ENCODE assay signal across 11 cellular contexts in the genomic region with DNA sequence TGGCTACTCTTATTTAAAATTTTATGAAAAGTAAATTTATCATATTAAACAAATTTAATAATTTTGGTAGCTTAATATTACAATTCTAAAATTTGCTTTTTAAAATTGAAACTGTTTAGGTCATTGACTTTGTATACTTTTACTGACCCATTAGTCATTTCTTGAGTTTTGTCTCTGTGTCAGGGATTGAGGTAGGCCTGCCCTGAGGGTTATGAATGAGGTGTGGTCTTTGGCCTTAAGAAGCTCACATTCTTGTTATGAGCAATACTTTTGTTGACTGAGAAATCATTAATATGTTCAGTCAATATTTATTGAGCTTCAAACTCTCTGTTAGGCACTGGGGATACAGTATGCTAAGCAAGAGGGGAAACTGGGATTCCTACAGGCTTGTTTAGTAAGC. TPM values are rescaled to one million over a fixed set of nuclear protein-coding genes. Genes with fewer than 3 reads are reported as not detected.
DNase-seq lines count a peak whose midpoint lies in the region; ATAC-seq, FAIRE-seq and TF ChIP-seq lines count a peak whose summit lies in the region.
"Had no signal": no experiment of that assay in that cellular context is flagged by ENCODE, and none has a peak within 500 bp of the region (broad histone marks: within the 10 kb centered on the region; RNA-seq: fewer than 3 reads in every experiment).

No MANE protein-coding gene starts in this region.

- H3K4me1 ChIP-seq in PC-9 (replicated peaks; ENCODE audit: insufficient read depth): peaks cover 48% of the 10 kb centered on the region
- H3K4me1 ChIP-seq: parathyroid adenoma had no signal

- H3F3A ChIP-seq in PC-9 (ENCODE audit: insufficient read depth, low read depth): peaks cover 20% of the 10 kb centered on the region

- peak; percentile 37 for DNase-seq in GM10248 (ENCODE audit: extremely low spot score)
- DNase-seq in PC-9: peak in 1 of 2 experiments; percentile 88
- no peak for DNase-seq in HTR-8/SVneo (ENCODE audit: insufficient read length, low spot score)
- no peak for DNase-seq in NCI-H748 treated with DMSO at 0.1 percent for 48 hours (lab: John Stamatoyannopoulos, UW)
- no peak for DNase-seq in putamen (ENCODE audit: low spot score)

- H3K79me2 ChIP-seq in PC-9 (ENCODE audit: low read depth): no peaks in the 10 kb centered on the region

- peak overlapping the region; percentile 55 for H3K4me2 ChIP-seq in PC-9

- POLR2A ChIA-PET in GM10248 (lab: Yijun Ruan, JAX): no interaction called here
- POLR2A ChIA-PET in PC-9 (lab: Charles Lee; ENCODE audit: unreplicated experiment): interaction anchor here (0.6 kb wide), 1 partner anchor 1398 kb away, joined by 5 read pairs; no protein-coding TSS in a partner anchor

- CTCF ChIA-PET in GM10248 (lab: Yijun Ruan, JAX) (interaction anchor here (1.1 to 2.3 kb wide), 4 partner anchors 9 to 452 kb away, joined by 3 to 8 read pairs (median 4); no protein-coding TSS in a partner anchor), PC-9 (lab: Charles Lee) (interaction anchor here (1.1 kb wide), 1 partner anchor 84 kb away, joined by 5 read pairs; no protein-coding TSS in a partner anchor)

- no peak overlapping the region for H2AFZ ChIP-seq in PC-9
- H2AFZ ChIP-seq: parathyroid adenoma had no signal

- ATAC-seq in GM19467 (IDR thresholded peaks at IDR 0.05; ENCODE audit: unreplicated experiment) (peak; percentile 54), HG02981 (IDR thresholded peaks at IDR 0.05; ENCODE audit: unreplicated experiment) (peak; percentile 80), SK-N-SH treated with all-trans-retinoic acid at 6 μM for 48 hours (no peak)
- ATAC-seq: K562 had no signal

- H3K27ac ChIP-seq in PC-9: peak overlapping the region; percentile 71
- H3K27ac ChIP-seq: C4-2B, parathyroid adenoma had no signal

- TF ChIP-seq CTCF in GM10248 (IDR thresholded peaks at IDR 0.05; ENCODE audit: control extremely low read depth, extremely low read depth, low read depth, missing control alignments): no peak
- no peak for TF ChIP-seq CTCF in PC-9 (conservative IDR thresholded peaks at IDR 0.05)

- BruUV-seq in PC-9 (replicated peaks; lab: Mats Ljungman, UMichigan): no TSS peak

- no peak for FAIRE-seq in HTR-8/SVneo (lab: Jason Lieb, UNC)
- FAIRE-seq: K562 had no signal

- no peaks in the 10 kb centered on the region for H3K36me3 ChIP-seq in PC-9 (ENCODE audit: low read depth)

- H4K20me1 ChIP-seq in PC-9 (ENCODE audit: insufficient read depth): no peaks in the 10 kb centered on the region

- H3K27me3 ChIP-seq in PC-9 (ENCODE audit: insufficient read depth, low read depth): no peaks in the 10 kb centered on the region

- H3K9me3 ChIP-seq in PC-9 (ENCODE audit: insufficient read depth, low read depth): peaks cover 4% of the 10 kb centered on the region; the same call in 1 of the 2 replicates

- no peak overlapping the region for H3K4me3 ChIP-seq in PC-9
- H3K4me3 ChIP-seq: K562 had no signal

- H3K9me2 ChIP-seq in PC-9 (ENCODE audit: insufficient read depth): no peaks in the 10 kb centered on the region

- intact Hi-C loops in PC-9 (cut with micrococcal nuclease; ENCODE audit: unreplicated experiment): loop anchor here (1.0 to 10.0 kb wide), 3 partner anchors 30 to 449 kb away; no protein-coding TSS in a partner anchor

TF ChIP-seq in SK-N-SH treated with all-trans-retinoic acid at 6 μM for 48 hours, 23 proteins besides CTCF, POLR2A, EP300 and RAD21 (continues in another document):
- TF ChIP-seq, protein P1, sequence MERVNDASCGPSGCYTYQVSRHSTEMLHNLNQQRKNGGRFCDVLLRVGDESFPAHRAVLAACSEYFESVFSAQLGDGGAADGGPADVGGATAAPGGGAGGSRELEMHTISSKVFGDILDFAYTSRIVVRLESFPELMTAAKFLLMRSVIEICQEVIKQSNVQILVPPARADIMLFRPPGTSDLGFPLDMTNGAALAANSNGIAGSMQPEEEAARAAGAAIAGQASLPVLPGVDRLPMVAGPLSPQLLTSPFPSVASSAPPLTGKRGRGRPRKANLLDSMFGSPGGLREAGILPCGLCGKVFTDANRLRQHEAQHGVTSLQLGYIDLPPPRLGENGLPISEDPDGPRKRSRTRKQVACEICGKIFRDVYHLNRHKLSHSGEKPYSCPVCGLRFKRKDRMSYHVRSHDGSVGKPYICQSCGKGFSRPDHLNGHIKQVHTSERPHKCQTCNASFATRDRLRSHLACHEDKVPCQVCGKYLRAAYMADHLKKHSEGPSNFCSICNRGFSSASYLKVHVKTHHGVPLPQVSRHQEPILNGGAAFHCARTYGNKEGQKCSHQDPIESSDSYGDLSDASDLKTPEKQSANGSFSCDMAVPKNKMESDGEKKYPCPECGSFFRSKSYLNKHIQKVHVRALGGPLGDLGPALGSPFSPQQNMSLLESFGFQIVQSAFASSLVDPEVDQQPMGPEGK (CRISPR knock-in tag; IDR thresholded peaks at IDR 0.05; ENCODE audit: borderline replicate concordance): no peak
- TF ChIP-seq OSR1 (CRISPR knock-in tag; IDR thresholded peaks at IDR 0.05) (no peak), ISL1 (CRISPR knock-in tag; IDR thresholded peaks at IDR 0.05) (no peak), ZFP30 (CRISPR knock-in tag; IDR thresholded peaks at IDR 0.05) (no peak), BACH2 (CRISPR knock-in tag; IDR thresholded peaks at IDR 0.05; ENCODE audit: borderline replicate concordance) (no peak), PPARA (CRISPR knock-in tag; IDR thresholded peaks at IDR 0.05; ENCODE audit: borderline replicate concordance) (no peak), ZFP3 (CRISPR knock-in tag; IDR thresholded peaks at IDR 0.05) (no peak), TOX (CRISPR knock-in tag; IDR thresholded peaks at IDR 0.05; ENCODE audit: borderline replicate concordance) (no peak), ZNF565 (CRISPR knock-in tag; conservative IDR thresholded peaks at IDR 0.05; ENCODE audit: low read depth) (no peak), SNAI2 (CRISPR knock-in tag; IDR thresholded peaks at IDR 0.05) (no peak)
- TF ChIP-seq, protein P2, sequence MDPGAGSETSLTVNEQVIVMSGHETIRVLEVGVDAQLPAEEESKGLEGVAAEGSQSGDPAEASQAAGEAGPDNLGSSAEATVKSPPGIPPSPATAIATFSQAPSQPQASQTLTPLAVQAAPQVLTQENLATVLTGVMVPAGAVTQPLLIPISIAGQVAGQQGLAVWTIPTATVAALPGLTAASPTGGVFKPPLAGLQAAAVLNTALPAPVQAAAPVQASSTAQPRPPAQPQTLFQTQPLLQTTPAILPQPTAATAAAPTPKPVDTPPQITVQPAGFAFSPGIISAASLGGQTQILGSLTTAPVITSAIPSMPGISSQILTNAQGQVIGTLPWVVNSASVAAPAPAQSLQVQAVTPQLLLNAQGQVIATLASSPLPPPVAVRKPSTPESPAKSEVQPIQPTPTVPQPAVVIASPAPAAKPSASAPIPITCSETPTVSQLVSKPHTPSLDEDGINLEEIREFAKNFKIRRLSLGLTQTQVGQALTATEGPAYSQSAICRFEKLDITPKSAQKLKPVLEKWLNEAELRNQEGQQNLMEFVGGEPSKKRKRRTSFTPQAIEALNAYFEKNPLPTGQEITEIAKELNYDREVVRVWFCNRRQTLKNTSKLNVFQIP (CRISPR knock-in tag; IDR thresholded peaks at IDR 0.05; ENCODE audit: borderline replicate concordance, low read depth): no peak
- TF ChIP-seq, protein P3, sequence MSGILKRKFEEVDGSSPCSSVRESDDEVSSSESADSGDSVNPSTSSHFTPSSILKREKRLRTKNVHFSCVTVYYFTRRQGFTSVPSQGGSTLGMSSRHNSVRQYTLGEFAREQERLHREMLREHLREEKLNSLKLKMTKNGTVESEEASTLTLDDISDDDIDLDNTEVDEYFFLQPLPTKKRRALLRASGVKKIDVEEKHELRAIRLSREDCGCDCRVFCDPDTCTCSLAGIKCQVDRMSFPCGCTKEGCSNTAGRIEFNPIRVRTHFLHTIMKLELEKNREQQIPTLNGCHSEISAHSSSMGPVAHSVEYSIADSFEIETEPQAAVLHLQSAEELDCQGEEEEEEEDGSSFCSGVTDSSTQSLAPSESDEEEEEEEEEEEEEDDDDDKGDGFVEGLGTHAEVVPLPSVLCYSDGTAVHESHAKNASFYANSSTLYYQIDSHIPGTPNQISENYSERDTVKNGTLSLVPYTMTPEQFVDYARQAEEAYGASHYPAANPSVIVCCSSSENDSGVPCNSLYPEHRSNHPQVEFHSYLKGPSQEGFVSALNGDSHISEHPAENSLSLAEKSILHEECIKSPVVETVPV (CRISPR knock-in tag; IDR thresholded peaks at IDR 0.05): no peak
- TF ChIP-seq, protein P4, sequence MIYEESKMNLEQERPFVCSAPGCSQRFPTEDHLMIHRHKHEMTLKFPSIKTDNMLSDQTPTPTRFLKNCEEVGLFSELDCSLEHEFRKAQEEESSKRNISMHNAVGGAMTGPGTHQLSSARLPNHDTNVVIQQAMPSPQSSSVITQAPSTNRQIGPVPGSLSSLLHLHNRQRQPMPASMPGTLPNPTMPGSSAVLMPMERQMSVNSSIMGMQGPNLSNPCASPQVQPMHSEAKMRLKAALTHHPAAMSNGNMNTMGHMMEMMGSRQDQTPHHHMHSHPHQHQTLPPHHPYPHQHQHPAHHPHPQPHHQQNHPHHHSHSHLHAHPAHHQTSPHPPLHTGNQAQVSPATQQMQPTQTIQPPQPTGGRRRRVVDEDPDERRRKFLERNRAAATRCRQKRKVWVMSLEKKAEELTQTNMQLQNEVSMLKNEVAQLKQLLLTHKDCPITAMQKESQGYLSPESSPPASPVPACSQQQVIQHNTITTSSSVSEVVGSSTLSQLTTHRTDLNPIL (CRISPR knock-in tag; IDR thresholded peaks at IDR 0.05; ENCODE audit: low read depth): no peak
- TF ChIP-seq, protein P5, sequence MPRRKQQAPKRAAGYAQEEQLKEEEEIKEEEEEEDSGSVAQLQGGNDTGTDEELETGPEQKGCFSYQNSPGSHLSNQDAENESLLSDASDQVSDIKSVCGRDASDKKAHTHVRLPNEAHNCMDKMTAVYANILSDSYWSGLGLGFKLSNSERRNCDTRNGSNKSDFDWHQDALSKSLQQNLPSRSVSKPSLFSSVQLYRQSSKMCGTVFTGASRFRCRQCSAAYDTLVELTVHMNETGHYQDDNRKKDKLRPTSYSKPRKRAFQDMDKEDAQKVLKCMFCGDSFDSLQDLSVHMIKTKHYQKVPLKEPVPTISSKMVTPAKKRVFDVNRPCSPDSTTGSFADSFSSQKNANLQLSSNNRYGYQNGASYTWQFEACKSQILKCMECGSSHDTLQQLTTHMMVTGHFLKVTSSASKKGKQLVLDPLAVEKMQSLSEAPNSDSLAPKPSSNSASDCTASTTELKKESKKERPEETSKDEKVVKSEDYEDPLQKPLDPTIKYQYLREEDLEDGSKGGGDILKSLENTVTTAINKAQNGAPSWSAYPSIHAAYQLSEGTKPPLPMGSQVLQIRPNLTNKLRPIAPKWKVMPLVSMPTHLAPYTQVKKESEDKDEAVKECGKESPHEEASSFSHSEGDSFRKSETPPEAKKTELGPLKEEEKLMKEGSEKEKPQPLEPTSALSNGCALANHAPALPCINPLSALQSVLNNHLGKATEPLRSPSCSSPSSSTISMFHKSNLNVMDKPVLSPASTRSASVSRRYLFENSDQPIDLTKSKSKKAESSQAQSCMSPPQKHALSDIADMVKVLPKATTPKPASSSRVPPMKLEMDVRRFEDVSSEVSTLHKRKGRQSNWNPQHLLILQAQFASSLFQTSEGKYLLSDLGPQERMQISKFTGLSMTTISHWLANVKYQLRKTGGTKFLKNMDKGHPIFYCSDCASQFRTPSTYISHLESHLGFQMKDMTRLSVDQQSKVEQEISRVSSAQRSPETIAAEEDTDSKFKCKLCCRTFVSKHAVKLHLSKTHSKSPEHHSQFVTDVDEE (CRISPR knock-in tag; IDR thresholded peaks at IDR 0.05): no peak

RNA-seq across cellular contexts. Expression of a gene that starts 47.0 kb away (rescaled TPM):
- 147 and 166 TPM in 2 replicates for total RNA-seq in PC-9 (2021)
